ENCODE assay signal across 8 cellular contexts in the genomic region with DNA sequence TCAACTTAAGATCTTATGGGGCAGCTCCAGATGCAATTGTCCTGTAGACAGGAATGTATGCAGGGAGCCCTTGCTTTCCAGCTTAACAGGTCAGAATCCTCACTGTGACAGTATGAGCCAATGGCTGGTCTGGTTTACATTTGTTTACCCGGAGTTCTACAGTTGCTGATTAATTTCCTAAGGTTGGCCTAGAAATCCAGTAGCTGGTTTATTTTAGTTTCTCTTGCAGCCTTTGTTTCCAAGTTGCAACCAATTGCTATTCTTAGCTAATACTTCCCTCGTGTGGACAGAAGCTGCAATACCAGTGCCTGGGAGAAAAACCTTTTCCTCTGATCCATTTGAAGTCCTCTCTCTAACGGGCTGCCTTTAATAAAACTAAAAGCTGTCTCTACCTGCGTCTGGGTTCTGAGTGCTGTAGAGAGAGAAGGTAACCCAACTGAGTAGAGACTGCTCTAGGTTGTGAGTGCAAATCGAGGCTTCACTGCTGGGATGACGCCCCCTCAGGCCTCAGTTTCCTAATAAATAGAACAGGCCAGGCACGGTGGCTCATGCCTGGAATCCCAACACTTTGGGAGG. TPM values are rescaled to one million over a fixed set of nuclear protein-coding genes. Genes with fewer than 3 reads are reported as not detected.
DNase-seq lines count a peak whose midpoint lies in the region; ATAC-seq, FAIRE-seq and TF ChIP-seq lines count a peak whose summit lies in the region.

No MANE protein-coding gene starts in this region.

- ATAC-seq in HG02938 (IDR thresholded peaks at IDR 0.05; ENCODE audit: unreplicated experiment) (peak; percentile 56), pancreas (peak; percentile 85 to 93 (median 90)), HG02678 (IDR thresholded peaks at IDR 0.05; ENCODE audit: unreplicated experiment) (no peak)

- 26 to 28% methylated on average over 7 of the region's 7 CpGs for WGBS in pancreas, 2 donors

- DNase-seq in DMS 273 treated with DMSO at 0.1 percent for 48 hours (lab: John Stamatoyannopoulos, UW): peak; percentile 25
- DNase-seq in NCI-H526 treated with DMSO at 0.1 percent for 48 hours (lab: John Stamatoyannopoulos, UW): peak; percentile 38
- DNase-seq in activated T-cell treated with anti-CD3 and anti-CD28 coated beads, Interleukin-2, amount 50 U/mL, for 48 hours: peak; percentile 30 to 41
- peak; percentile 38 to 73 for DNase-seq in frontal cortex (ENCODE audit: low spot score in 2 of 2)
- peak in 2 of 6 donors; percentile 26 to 55 for DNase-seq in pancreas
- DNase-seq in NK-92 treated with Interleukin-12 subunit alpha and Interleukin-12 subunit beta, amount 100 ng/mL, for 24 hours (lab: John Stamatoyannopoulos, UW): no peak

- no peaks in the 10 kb centered on the region for H3K27me3 ChIP-seq in pancreas

- H3K4me3 ChIP-seq in pancreas: no peak overlapping the region

- H3K9me3 ChIP-seq in pancreas: no peaks in the 10 kb centered on the region

- FAIRE-seq in frontal cortex (lab: Jason Lieb, UNC) (no peak), pancreas (lab: Jason Lieb, UNC) (no peak)

- intact Hi-C loops in pancreas (cut with DNase I): loop anchor here in 2 of 3 donors (5.0 to 10.0 kb wide), 2 partner anchors 1233 to 1235 kb away; no protein-coding TSS in a partner anchor

- no peak overlapping the region for H3K27ac ChIP-seq in pancreas

- H3K4me1 ChIP-seq in pancreas: no peaks in the 10 kb centered on the region

- no peaks in the 10 kb centered on the region for H3K36me3 ChIP-seq in pancreas

- TF ChIP-seq CTCF in pancreas (IDR thresholded peaks at IDR 0.05): peak; percentile 30 to 68 (median 54)

RNA-seq across cellular contexts. Expression of gene ZNF217, which starts 45.9 kb away (rescaled TPM):
- total RNA-seq in frontal cortex (4.1 TPM), pancreas (10 to 100 TPM; 10.2 to 29.5 (median 13.4) TPM)
- polyA plus RNA-seq in pancreas: 1 to 10 TPM; 4.2 to 5.1 TPM
